ENCODE assay signal across 15 cellular contexts in genomic region chr1:163820748-163821147, GRCh38.
DNase-seq lines count a peak whose midpoint lies in the region; ATAC-seq, FAIRE-seq and TF ChIP-seq lines count a peak whose summit lies in the region.
"Had no signal": no experiment of that assay in that cellular context is flagged by ENCODE, and none has a peak within 500 bp of the region (broad histone marks: within the 10 kb centered on the region; RNA-seq: fewer than 3 reads in every experiment).

No MANE protein-coding gene starts in this region.

- TF ChIP-seq CTCF in A673 (conservative IDR thresholded peaks at IDR 0.05; ENCODE audit: low read depth, low read length): peak; percentile 57
- TF ChIP-seq CTCF in activated CD8-positive, alpha-beta T cell treated with anti-CD3 and anti-CD28 coated beads for 36 hours (IDR thresholded peaks at IDR 0.05): no peak

- H3K27me3 Mint-ChIP-seq in activated CD8-positive, alpha-beta T cell treated with anti-CD3 and anti-CD28 coated beads for 36 hours: no peaks in the 10 kb centered on the region
- H3K27me3 Mint-ChIP-seq: activated naive CD8-positive, alpha-beta T cell treated with anti-CD3 and anti-CD28 coated beads, Interleukin-2, amount 50 U/mL, for 24 hours; CD4-positive, CD25-positive, alpha-beta regulatory T cell; stimulated activated memory B cell treated with anti-CD40 and anti-IgM and Interleukin-4, amounts not matched to agents 10 μg/mL and 1 μg/mL and 100 μg/mL, for 72 hours had no signal

- no TSS peak for BruUV-seq in A673 (replicated peaks; lab: Mats Ljungman, UMichigan)

- H3K9ac ChIP-seq in adipocyte (ENCODE audit: low read length): no peak overlapping the region

- H3K9me3 ChIP-seq in A673 (ENCODE audit: low read depth, low read length, poor library complexity, severe bottlenecking): no peaks in the 10 kb centered on the region
- H3K9me3 ChIP-seq in adipocyte (ENCODE audit: control insufficient read depth, low read length): no peaks in the 10 kb centered on the region

- no peaks in the 10 kb centered on the region for H3K27me3 ChIP-seq in A673 (replicated peaks; ENCODE audit: insufficient read depth, low read depth, low read length, poor library complexity)
- no peaks in the 10 kb centered on the region for H3K27me3 ChIP-seq in adipocyte (replicated peaks; ENCODE audit: control insufficient read depth, insufficient read depth, low read length)

- no peak overlapping the region for H3K27ac ChIP-seq in A673 (ENCODE audit: low read depth, low read length, poor library complexity, severe bottlenecking)
- H3K27ac ChIP-seq: psoas muscle had no signal

- CTCF ChIA-PET in A673 (lab: Charles Lee): no interaction called here
- CTCF ChIA-PET in activated CD8-positive, alpha-beta T cell treated with anti-CD3 and anti-CD28 coated beads for 36 hours (lab: Charles Lee): no interaction called here

- intact Hi-C loops in A673 (cut with micrococcal nuclease; ENCODE audit: unreplicated experiment): loop anchor here (5.0 kb wide), 1 partner anchor 283 kb away; no protein-coding TSS in a partner anchor
- intact Hi-C loops in activated CD8-positive, alpha-beta T cell treated with anti-CD3 and anti-CD28 coated beads for 36 hours (cut with micrococcal nuclease): no loop called here

- no peak for ATAC-seq in activated CD8-positive, alpha-beta T cell treated with anti-CD3 and anti-CD28 coated beads for 36 hours
- ATAC-seq: activated naive CD8-positive, alpha-beta T cell treated with anti-CD3 and anti-CD28 coated beads, Interleukin-2, amount 50 U/mL, for 24 hours; K562; Panc1; psoas muscle; stimulated activated memory B cell treated with anti-CD40 and anti-IgM and Interleukin-4, amounts not matched to agents 10 μg/mL and 1 μg/mL and 100 μg/mL, for 72 hours had no signal

- H3K27ac Mint-ChIP-seq in activated CD8-positive, alpha-beta T cell treated with anti-CD3 and anti-CD28 coated beads for 36 hours: no peak overlapping the region
- H3K27ac Mint-ChIP-seq: activated naive CD8-positive, alpha-beta T cell treated with anti-CD3 and anti-CD28 coated beads, Interleukin-2, amount 50 U/mL, for 24 hours; CD4-positive, CD25-positive, alpha-beta regulatory T cell; stimulated activated memory B cell treated with anti-CD40 and anti-IgM and Interleukin-4, amounts not matched to agents 10 μg/mL and 1 μg/mL and 100 μg/mL, for 72 hours had no signal

- H3K9me3 Mint-ChIP-seq in activated CD8-positive, alpha-beta T cell treated with anti-CD3 and anti-CD28 coated beads for 36 hours: peaks cover 3% of the 10 kb centered on the region
- H3K9me3 Mint-ChIP-seq: activated naive CD8-positive, alpha-beta T cell treated with anti-CD3 and anti-CD28 coated beads, Interleukin-2, amount 50 U/mL, for 24 hours had no signal

- H3K4me1 Mint-ChIP-seq in activated CD8-positive, alpha-beta T cell treated with anti-CD3 and anti-CD28 coated beads for 36 hours (ENCODE audit: low read depth): no peaks in the 10 kb centered on the region
- H3K4me1 Mint-ChIP-seq: activated naive CD8-positive, alpha-beta T cell treated with anti-CD3 and anti-CD28 coated beads, Interleukin-2, amount 50 U/mL, for 24 hours; CD4-positive, CD25-positive, alpha-beta regulatory T cell; stimulated activated memory B cell treated with anti-CD40 and anti-IgM and Interleukin-4, amounts not matched to agents 10 μg/mL and 1 μg/mL and 100 μg/mL, for 72 hours had no signal

- H3K4me3 ChIP-seq in A673 (ENCODE audit: low read depth, low read length, poor library complexity, severe bottlenecking) (no peak overlapping the region), adipocyte (ENCODE audit: low read length) (no peak overlapping the region)
- H3K4me3 ChIP-seq: K562, psoas muscle had no signal

- H3K36me3 ChIP-seq in A673 (ENCODE audit: insufficient read depth, low read length, poor library complexity, severe bottlenecking) (no peaks in the 10 kb centered on the region), adipocyte (ENCODE audit: control insufficient read depth, insufficient read depth, low read length, severe bottlenecking) (no peaks in the 10 kb centered on the region)

- POLR2A ChIA-PET in A673 (lab: Charles Lee; ENCODE audit: low non-redundant PET): no interaction called here
- POLR2A ChIA-PET in activated CD8-positive, alpha-beta T cell treated with anti-CD3 and anti-CD28 coated beads for 36 hours (lab: Charles Lee): no interaction called here

- peak; percentile 3 for FAIRE-seq in frontal cortex (lab: Jason Lieb, UNC)
- FAIRE-seq: K562 had no signal

- H3K36me3 Mint-ChIP-seq in activated CD8-positive, alpha-beta T cell treated with anti-CD3 and anti-CD28 coated beads for 36 hours (ENCODE audit: low read depth): no peaks in the 10 kb centered on the region
- H3K36me3 Mint-ChIP-seq: CD4-positive, CD25-positive, alpha-beta regulatory T cell; stimulated activated memory B cell treated with anti-CD40 and anti-IgM and Interleukin-4, amounts not matched to agents 10 μg/mL and 1 μg/mL and 100 μg/mL, for 72 hours had no signal

- H3K4me1 ChIP-seq in A673 (ENCODE audit: insufficient read depth, low read length, poor library complexity, severe bottlenecking) (peaks cover 12% of the 10 kb centered on the region), adipocyte (ENCODE audit: control insufficient read depth, insufficient read depth, low read length) (peaks cover 11% of the 10 kb centered on the region)

- DNase-seq in A673 (ENCODE audit: low spot score) (peak; percentile 35), HCEC 1CT (peak; percentile 43), adipocyte (ENCODE audit: low read depth) (peak; percentile 70), frontal cortex (ENCODE audit: low spot score in 2 of 2) (no peak), HT-29 (ENCODE audit: low spot score) (no peak), middle frontal gyrus (ENCODE audit: extremely low spot score, low spot score) (no peak), HPDE6-E6E7 (ENCODE audit: extremely low spot score) (no peak)
- DNase-seq in activated CD8-positive, alpha-beta T cell treated with anti-CD3 and anti-CD28 coated beads for 36 hours: no peak
- DNase-seq: activated naive CD8-positive, alpha-beta T cell treated with anti-CD3 and anti-CD28 coated beads, Interleukin-2, amount 50 U/mL, for 24 hours; CD4-positive, CD25-positive, alpha-beta regulatory T cell; NCI-H2107; psoas muscle had no signal

- H3K4me3 Mint-ChIP-seq in activated CD8-positive, alpha-beta T cell treated with anti-CD3 and anti-CD28 coated beads for 36 hours: no peak overlapping the region
- H3K4me3 Mint-ChIP-seq: activated naive CD8-positive, alpha-beta T cell treated with anti-CD3 and anti-CD28 coated beads, Interleukin-2, amount 50 U/mL, for 24 hours; CD4-positive, CD25-positive, alpha-beta regulatory T cell; stimulated activated memory B cell treated with anti-CD40 and anti-IgM and Interleukin-4, amounts not matched to agents 10 μg/mL and 1 μg/mL and 100 μg/mL, for 72 hours had no signal

Comparison
In these comparisons a context has a peak if more than half of its experiments do, and no peak if none do; other contexts are left out.
1. DNase-seq: peak in A673 (single experiment), HCEC 1CT (single experiment) and adipocyte (single experiment); none in frontal cortex (0 of 2), activated CD8-positive, alpha-beta T cell treated with anti-CD3 and anti-CD28 coated beads for 36 hours (single experiment), HT-29 (single experiment), middle frontal gyrus (single experiment) and HPDE6-E6E7 (single experiment).